24 cellular contexts compared by ENCODE assay signal in genomic region chr18:24947521-24948305, GRCh38.
"Had no signal": no experiment of that assay in that cellular context is flagged by ENCODE, and none has a peak within 500 bp of the region (broad histone marks: within the 10 kb centered on the region; RNA-seq: fewer than 3 reads in every experiment).

No MANE protein-coding gene starts in this region.

- DNase-seq: activated B cell treated with CpG ODN at 0.5 μM for 24 hours; activated CD4-positive, alpha-beta T cell treated with anti-CD3 and anti-CD28 coated beads for 1 hour; activated CD4-positive, alpha-beta T cell treated with anti-CD3 and anti-CD28 coated beads, Interleukin-2, amount 10 ng/mL, durations not matched to agents 24 days and 14 days; activated CD4-positive, alpha-beta T cell treated with anti-CD3 and anti-CD28 coated beads, Interleukin-2, amount 50 U/mL, for 48 hours; activated CD8-positive, alpha-beta memory T cell treated with anti-CD3 and anti-CD28 coated beads, Interleukin-2, amount 10 ng/mL, durations not matched to agents 7 days and 5 days; activated effector memory CD4-positive, alpha-beta T cell treated with Interleukin-2 at 50 U/mL for 16 hours; activated naive CD4-positive, alpha-beta T cell; activated T-cell treated with anti-CD3 and anti-CD28 coated beads, Interleukin-2, amount 50 U/mL, for 24 hours; amniotic stem cell; body of pancreas; Karpas-422; NCI-H1105 treated with DMSO at 0.1 percent for 48 hours; NCI-H1436 treated with DMSO at 0.1 percent for 48 hours; NCI-H187; NCI-H2081; NCI-H524; Peyer's patch; SHP77 treated with DMSO at 0.1 percent for 48 hours; T-helper 17 cell; T-helper 9 cell had no signal

- H3K27me3 ChIP-seq: ascending aorta, body of pancreas, Peyer's patch had no signal

- FAIRE-seq: K562, TTC549 had no signal

- ATAC-seq: activated CD8-positive, alpha-beta memory T cell treated with anti-CD3 and anti-CD28 coated beads, Interleukin-2, amount 10 ng/mL, durations not matched to agents 7 days and 5 days; body of pancreas; K562; T-helper 17 cell had no signal

- H3K36me3 ChIP-seq: ascending aorta, Peyer's patch had no signal

- H3K4me3 ChIP-seq: ascending aorta, body of pancreas, K562, Peyer's patch had no signal

- H3K27ac ChIP-seq: ascending aorta, body of pancreas, Peyer's patch, RWPE1 had no signal

- H3K4me1 ChIP-seq: ascending aorta, body of pancreas, Peyer's patch had no signal

- H3K9me3 ChIP-seq: ascending aorta, body of pancreas, Peyer's patch had no signal
